In genomic region chr1:57012280-57012679, GRCh38 we compare ENCODE assay signal across 20 cellular contexts. TPM values are rescaled to one million over a fixed set of nuclear protein-coding genes. Genes with fewer than 3 reads are reported as not detected.
DNase-seq lines count a peak whose midpoint lies in the region; ATAC-seq and TF ChIP-seq lines count a peak whose summit lies in the region.
"Had no signal": no experiment of that assay in that cellular context is flagged by ENCODE, and none has a peak within 500 bp of the region (broad histone marks: within the 10 kb centered on the region; RNA-seq: fewer than 3 reads in every experiment).

No MANE protein-coding gene starts in this region.

- H3K4me3 ChIP-seq in cardiac muscle cell = no peak overlapping the region
- no peak overlapping the region for H3K4me3 ChIP-seq in right atrium auricular region
- H3K4me3 ChIP-seq in left ventricle myocardium inferior = no peak overlapping the region
- H3K4me3 ChIP-seq in stomach smooth muscle (ENCODE audit: low read length in 2 of 2) = peak overlapping the region in 1 of 2 donors; percentile 26
- H3K4me3 ChIP-seq: A549; BLaER1 treated with 17β-estradiol and CSF1 and Interleukin-3, amounts not matched to agents 10 nM and 100 nM; HAP-1 had no signal

- DNase-seq in cardiac muscle cell (ENCODE audit: low read depth in 1 of 2, low spot score in 1 of 2) (peak in 1 of 2 donors; percentile 66), right atrium auricular region (ENCODE audit: low spot score) (no peak), left ventricle myocardium superior (no peak), left ventricle myocardium inferior (no peak), nephron progenitor cell (no peak)
- DNase-seq: 8988T; ACHN; AML-193; BE2C; Calu3; CD4-positive, alpha-beta memory T cell; COR-L47; DND-41; GOT3; HFFc6 had no signal

- H3K27ac ChIP-seq in cardiac muscle cell (peak overlapping the region; percentile 33), right atrium auricular region (no peak overlapping the region), left ventricle myocardium inferior (replicated peaks) (no peak overlapping the region), stomach smooth muscle (ENCODE audit: low read length) (peak overlapping the region; percentile 0)
- H3K27ac ChIP-seq: A549; BLaER1 treated with 17β-estradiol and CSF1 and Interleukin-3, amounts not matched to agents 10 nM and 100 nM had no signal

- peaks cover 4% of the 10 kb centered on the region for H3K4me1 Mint-ChIP-seq in nephron progenitor cell
- H3K4me1 Mint-ChIP-seq: CD14-positive monocyte; CD4-positive, alpha-beta memory T cell had no signal

- ATAC-seq in left ventricle myocardium superior = peak; percentile 69
- ATAC-seq: A549 had no signal

- no peak overlapping the region for H3K4me3 Mint-ChIP-seq in nephron progenitor cell
- H3K4me3 Mint-ChIP-seq: CD14-positive monocyte; CD4-positive, alpha-beta memory T cell; HFFc6 had no signal

- H3K4me1 ChIP-seq in cardiac muscle cell (ENCODE audit: low read depth) (peaks cover 52% of the 10 kb centered on the region), right atrium auricular region (peaks cover 0 to 8% of the 10 kb centered on the region in 2 donors), left ventricle myocardium inferior (peaks cover 28% of the 10 kb centered on the region), stomach smooth muscle (ENCODE audit: control insufficient read depth, insufficient read depth, low read length) (peaks cover 3% of the 10 kb centered on the region)
- H3K4me1 ChIP-seq: A549; BE2C; BLaER1 treated with 17β-estradiol and CSF1 and Interleukin-3, amounts not matched to agents 10 nM and 100 nM; HAP-1 had no signal

- H3K27ac Mint-ChIP-seq in nephron progenitor cell = no peak overlapping the region
- H3K27ac Mint-ChIP-seq: CD14-positive monocyte; CD4-positive, alpha-beta memory T cell; HFFc6 had no signal

- H3K9ac ChIP-seq in stomach smooth muscle (ENCODE audit: low read length in 2 of 2) = no peak overlapping the region
- H3K9ac ChIP-seq: BLaER1 treated with 17β-estradiol and CSF1 and Interleukin-3, amounts not matched to agents 10 nM and 100 nM had no signal

- H3K9me3 Mint-ChIP-seq in nephron progenitor cell = no peaks in the 10 kb centered on the region
- H3K9me3 Mint-ChIP-seq: HFFc6 had no signal

- no peaks in the 10 kb centered on the region for H3K36me3 Mint-ChIP-seq in nephron progenitor cell (ENCODE audit: low read depth)
- H3K36me3 Mint-ChIP-seq: CD14-positive monocyte had no signal

- H3K27me3 ChIP-seq in cardiac muscle cell (no peaks in the 10 kb centered on the region), right atrium auricular region (no peaks in the 10 kb centered on the region), left ventricle myocardium inferior (ENCODE audit: low read depth) (no peaks in the 10 kb centered on the region), stomach smooth muscle (ENCODE audit: control insufficient read depth in 1 of 2, insufficient read depth in 2 of 2, low read length in 2 of 2) (no peaks in the 10 kb centered on the region)
- H3K27me3 ChIP-seq: BE2C; BLaER1 treated with 17β-estradiol and CSF1 and Interleukin-3, amounts not matched to agents 10 nM and 100 nM had no signal

- no peaks in the 10 kb centered on the region for H3K9me3 ChIP-seq in cardiac muscle cell (ENCODE audit: low read depth)
- H3K9me3 ChIP-seq in right atrium auricular region = no peaks in the 10 kb centered on the region
- H3K9me3 ChIP-seq in left ventricle myocardium inferior (replicated peaks) = no peaks in the 10 kb centered on the region
- no peaks in the 10 kb centered on the region for H3K9me3 ChIP-seq in stomach smooth muscle (ENCODE audit: control insufficient read depth in 2 of 2, low read length in 2 of 2)
- H3K9me3 ChIP-seq: A549, BE2C, HAP-1 had no signal

- intact Hi-C loops in left ventricle myocardium superior (cut with micrococcal nuclease) (no loop called here), left ventricle myocardium inferior (cut with micrococcal nuclease) (no loop called here)

- H3K36me3 ChIP-seq in cardiac muscle cell (peaks cover 7% of the 10 kb centered on the region), right atrium auricular region (no peaks in the 10 kb centered on the region), left ventricle myocardium inferior (no peaks in the 10 kb centered on the region), stomach smooth muscle (ENCODE audit: control insufficient read depth in 2 of 2, insufficient read depth in 2 of 2, low read length in 2 of 2) (no peaks in the 10 kb centered on the region)
- H3K36me3 ChIP-seq: BE2C, HAP-1 had no signal

- no peak for TF ChIP-seq CTCF in cardiac muscle cell (IDR thresholded peaks at IDR 0.05; ENCODE audit: low read depth, low read length)
- TF ChIP-seq CTCF in right atrium auricular region (IDR thresholded peaks at IDR 0.05) = no peak
- no peak for TF ChIP-seq CTCF in left ventricle myocardium inferior (IDR thresholded peaks at IDR 0.05; ENCODE audit: borderline replicate concordance)
- TF ChIP-seq CTCF in nephron progenitor cell (IDR thresholded peaks at IDR 0.05) = no peak

- peaks cover 6% of the 10 kb centered on the region for H3K27me3 Mint-ChIP-seq in nephron progenitor cell (ENCODE audit: low read depth, poor library complexity)
- H3K27me3 Mint-ChIP-seq: CD4-positive, alpha-beta memory T cell had no signal

RNA-seq across cellular contexts. Expression of gene C8B, which starts 46.5 kb away (rescaled TPM):
- total RNA-seq in cardiac muscle cell (not detected in 2 replicates), right atrium auricular region (not detected), left ventricle myocardium superior (not detected), left ventricle myocardium inferior (not detected)
- polyA plus RNA-seq in cardiac muscle cell = not detected in 2 replicates
- total RNA-seq: Calu3; CD4-positive, alpha-beta memory T cell; HFFc6 had no signal
- polyA plus RNA-seq: A549; CD14-positive monocyte; CD4-positive, alpha-beta memory T cell had no signal

Comparison
In these comparisons a context has a peak if more than half of its experiments do, and no peak if none do; other contexts are left out.
1. H3K27ac ChIP-seq: peak in cardiac muscle cell (single experiment) and stomach smooth muscle (single experiment); none in right atrium auricular region (0 of 2) and left ventricle myocardium inferior (single experiment).